ENCODE assay signal across 12 cellular contexts in genomic region chr9:109856785-109857184, GRCh38.
DNase-seq lines count a peak whose midpoint lies in the region; ATAC-seq, FAIRE-seq and TF ChIP-seq lines count a peak whose summit lies in the region.
"Had no signal": no experiment of that assay in that cellular context is flagged by ENCODE, and none has a peak within 500 bp of the region (broad histone marks: within the 10 kb centered on the region; RNA-seq: fewer than 3 reads in every experiment).

No MANE protein-coding gene starts in this region.

- DNase-seq in EL (peak; percentile 32), K562 (ENCODE audit: extremely low read depth in 1 of 4, low spot score in 3 of 4) (peak; percentile 5 to 23 (median 18)), right cardiac atrium (peak; percentile 76 to 89 (median 89)), osteocyte (ENCODE audit: extremely low spot score, unreplicated experiment) (no peak), NCI-H82 (lab: John Stamatoyannopoulos, UW) (no peak), RWPE1 (ENCODE audit: low spot score) (no peak)
- DNase-seq: activated CD4-positive, alpha-beta T cell treated with anti-CD3 and anti-CD28 coated beads for 4 hours had no signal

- no peak for TF ChIP-seq EP300 in K562 (IDR thresholded peaks at IDR 0.05; ENCODE audit: low read length)

- H3K79me2 ChIP-seq in K562 (ENCODE audit: control insufficient read depth, insufficient read depth, low read length) = no peaks in the 10 kb centered on the region

- CTCF ChIA-PET in K562 (lab: Yijun Ruan, JAX; ENCODE audit: low intra/inter-chr PET ratio) = no interaction called here
- CTCF ChIA-PET in RWPE1 (lab: Yijun Ruan, JAX) = no interaction called here

- no peaks in the 10 kb centered on the region for H3K4me1 ChIP-seq in K562 (replicated peaks in 1 of 2; ENCODE audit: control insufficient read depth in 2 of 2, insufficient read depth in 2 of 2, low read length in 2 of 2)
- H3K4me1 ChIP-seq in right cardiac atrium (ENCODE audit: control insufficient read depth, insufficient read depth, low read length) = peaks cover 18% of the 10 kb centered on the region

- H3K4me1 Mint-ChIP-seq in osteocyte (ENCODE audit: unreplicated experiment) = peaks cover 8% of the 10 kb centered on the region
- H3K4me1 Mint-ChIP-seq: B cell, memory B cell had no signal

- WGBS in K562 (ENCODE audit: insufficient coverage, low coverage, missing lambda C conversion rate) = 2% methylated on average over 6 of the region's 6 CpGs
- 37% methylated on average over 6 of the region's 6 CpGs for WGBS in right cardiac atrium

- FAIRE-seq in K562 (lab: Jason Lieb, UNC) = no peak

- no peaks in the 10 kb centered on the region for H3K36me3 ChIP-seq in K562 (ENCODE audit: control insufficient read depth, insufficient read depth, low read length)

- POLR2A ChIA-PET in K562 (lab: Yijun Ruan, JAX) (no interaction called here), RWPE1 (lab: Yijun Ruan, JAX; ENCODE audit: low non-redundant PET) (no interaction called here)

- H3K9me3 ChIP-seq in K562 (replicated peaks; ENCODE audit: control insufficient read depth, insufficient read depth, low read depth, low read length) = no peaks in the 10 kb centered on the region
- no peaks in the 10 kb centered on the region for H3K9me3 ChIP-seq in right cardiac atrium (ENCODE audit: control insufficient read depth, low read length)

- H4K20me1 ChIP-seq in K562 (replicated peaks; ENCODE audit: control insufficient read depth, insufficient read depth, low read length) = no peaks in the 10 kb centered on the region

- no peaks in the 10 kb centered on the region for H3K9me1 ChIP-seq in K562 (ENCODE audit: control insufficient read depth, insufficient read depth, low read length)

- H2AFZ ChIP-seq in K562 (ENCODE audit: low read depth, low read length) = no peak overlapping the region

- no peaks in the 10 kb centered on the region for H3K9me3 Mint-ChIP-seq in osteocyte (ENCODE audit: unreplicated experiment)

- H3K9ac ChIP-seq in K562 (ENCODE audit: insufficient read depth in 1 of 2, low read depth in 2 of 2, low read length in 2 of 2) = no peak overlapping the region

- no peaks in the 10 kb centered on the region for H3K27me3 ChIP-seq in K562 (ENCODE audit: control insufficient read depth in 2 of 2, insufficient read depth in 2 of 2, low read length in 2 of 2)
- no peaks in the 10 kb centered on the region for H3K27me3 ChIP-seq in right cardiac atrium (ENCODE audit: control insufficient read depth, insufficient read depth)

- intact Hi-C loops in K562 (cut with micrococcal nuclease) (no loop called here), right cardiac atrium (cut with DNase I) (no loop called here)

- ATAC-seq in K562 (no peak; the same call in 2 of the 3 replicates), right cardiac atrium (peak; percentile 98), GM19324 (IDR thresholded peaks at IDR 0.05; ENCODE audit: low FRiP score, unreplicated experiment) (no peak), HG03139 (IDR thresholded peaks at IDR 0.05; ENCODE audit: unreplicated experiment) (no peak)

- H3K36me3 Mint-ChIP-seq in osteocyte (ENCODE audit: unreplicated experiment) = no peaks in the 10 kb centered on the region
- H3K36me3 Mint-ChIP-seq: activated naive CD8-positive, alpha-beta T cell; memory B cell had no signal

- no peak for TF ChIP-seq CTCF in K562 (IDR thresholded peaks at IDR 0.05 in 2 of 3, conservative IDR thresholded peaks at IDR 0.05 in 1 of 3; ENCODE audit: insufficient read depth in 2 of 3, low read depth in 1 of 3, low read length in 3 of 3)
- TF ChIP-seq CTCF in osteocyte (IDR thresholded peaks at IDR 0.05) = no peak
- TF ChIP-seq CTCF in RWPE1 (conservative IDR thresholded peaks at IDR 0.05; ENCODE audit: low read depth) = no peak

- no peak overlapping the region for H3K27ac ChIP-seq in K562 (ENCODE audit: extremely low read depth, low read depth, low read length)
- H3K27ac ChIP-seq in right cardiac atrium (ENCODE audit: low read length) = peak overlapping the region; percentile 65
- no peak overlapping the region for H3K27ac ChIP-seq in RWPE1

- H3K27ac Mint-ChIP-seq in osteocyte (ENCODE audit: unreplicated experiment) = peak overlapping the region; percentile 2
- H3K27ac Mint-ChIP-seq: activated naive CD8-positive, alpha-beta T cell; B cell; memory B cell had no signal

- in situ Hi-C loops in K562 (cut with MboI) = no loop called here

- H3K4me2 ChIP-seq in K562 (ENCODE audit: insufficient read depth, low read length) = no peak overlapping the region

- TF ChIP-seq POLR2A in K562 (conservative IDR thresholded peaks at IDR 0.05) = no peak

- no peaks in the 10 kb centered on the region for H3K27me3 Mint-ChIP-seq in osteocyte (ENCODE audit: unreplicated experiment)

- BruUV-seq in K562 (replicated peaks; lab: Mats Ljungman, UMichigan) = no TSS peak

- TF ChIP-seq RAD21 in K562 (CRISPR knock-in tag; conservative IDR thresholded peaks at IDR 0.05 in 1 of 2, IDR thresholded peaks at IDR 0.05 in 1 of 2) = no peak

- H3K4me3 Mint-ChIP-seq in osteocyte (ENCODE audit: unreplicated experiment) = no peak overlapping the region
- H3K4me3 Mint-ChIP-seq: activated naive CD8-positive, alpha-beta T cell; B cell; memory B cell had no signal

- H3K4me3 ChIP-seq in K562 = no peak overlapping the region
- no peak overlapping the region for H3K4me3 ChIP-seq in right cardiac atrium (ENCODE audit: low read length)

TF ChIP-seq in K562, 482 proteins besides CTCF, POLR2A, EP300 and RAD21:
- TF ChIP-seq YBX1 (IDR thresholded peaks at IDR 0.05) (no peak), RBM25 (IDR thresholded peaks at IDR 0.05; ENCODE audit: low read depth, low read length, severe bottlenecking) (no peak), PBX2 (CRISPR knock-in tag; IDR thresholded peaks at IDR 0.05; ENCODE audit: low read depth) (no peak), PBX2 (tag; conservative IDR thresholded peaks at IDR 0.05; ENCODE audit: low read depth) (no peak), DEAF1 (CRISPR knock-in tag; IDR thresholded peaks at IDR 0.05) (no peak), TBP (optimal IDR thresholded peaks at IDR 0.05; ENCODE audit: low read depth, low read length) (no peak), ERF (CRISPR knock-in tag; IDR thresholded peaks at IDR 0.05) (no peak), EGR1 (conservative IDR thresholded peaks at IDR 0.05) (peak; percentile 63)
- TF ChIP-seq, protein P1, sequence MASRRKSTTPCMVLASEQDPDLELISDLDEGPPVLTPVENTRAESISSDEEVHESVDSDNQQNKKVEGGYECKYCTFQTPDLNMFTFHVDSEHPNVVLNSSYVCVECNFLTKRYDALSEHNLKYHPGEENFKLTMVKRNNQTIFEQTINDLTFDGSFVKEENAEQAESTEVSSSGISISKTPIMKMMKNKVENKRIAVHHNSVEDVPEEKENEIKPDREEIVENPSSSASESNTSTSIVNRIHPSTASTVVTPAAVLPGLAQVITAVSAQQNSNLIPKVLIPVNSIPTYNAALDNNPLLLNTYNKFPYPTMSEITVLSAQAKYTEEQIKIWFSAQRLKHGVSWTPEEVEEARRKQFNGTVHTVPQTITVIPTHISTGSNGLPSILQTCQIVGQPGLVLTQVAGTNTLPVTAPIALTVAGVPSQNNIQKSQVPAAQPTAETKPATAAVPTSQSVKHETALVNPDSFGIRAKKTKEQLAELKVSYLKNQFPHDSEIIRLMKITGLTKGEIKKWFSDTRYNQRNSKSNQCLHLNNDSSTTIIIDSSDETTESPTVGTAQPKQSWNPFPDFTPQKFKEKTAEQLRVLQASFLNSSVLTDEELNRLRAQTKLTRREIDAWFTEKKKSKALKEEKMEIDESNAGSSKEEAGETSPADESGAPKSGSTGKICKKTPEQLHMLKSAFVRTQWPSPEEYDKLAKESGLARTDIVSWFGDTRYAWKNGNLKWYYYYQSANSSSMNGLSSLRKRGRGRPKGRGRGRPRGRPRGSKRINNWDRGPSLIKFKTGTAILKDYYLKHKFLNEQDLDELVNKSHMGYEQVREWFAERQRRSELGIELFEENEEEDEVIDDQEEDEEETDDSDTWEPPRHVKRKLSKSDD (conservative IDR thresholded peaks at IDR 0.05; ENCODE audit: low read length) = no peak

Comparison
In these comparisons a context has a peak if more than half of its experiments do, and no peak if none do; other contexts are left out.
1. DNase-seq: peak in EL (single experiment), K562 (4 of 4) and right cardiac atrium (3 of 3); none in osteocyte (single experiment), NCI-H82 (single experiment) and RWPE1 (single experiment).
2. ATAC-seq: peak in right cardiac atrium (2 of 2); none in K562 (single experiment), GM19324 (single experiment) and HG03139 (single experiment).